In the genomic region with DNA sequence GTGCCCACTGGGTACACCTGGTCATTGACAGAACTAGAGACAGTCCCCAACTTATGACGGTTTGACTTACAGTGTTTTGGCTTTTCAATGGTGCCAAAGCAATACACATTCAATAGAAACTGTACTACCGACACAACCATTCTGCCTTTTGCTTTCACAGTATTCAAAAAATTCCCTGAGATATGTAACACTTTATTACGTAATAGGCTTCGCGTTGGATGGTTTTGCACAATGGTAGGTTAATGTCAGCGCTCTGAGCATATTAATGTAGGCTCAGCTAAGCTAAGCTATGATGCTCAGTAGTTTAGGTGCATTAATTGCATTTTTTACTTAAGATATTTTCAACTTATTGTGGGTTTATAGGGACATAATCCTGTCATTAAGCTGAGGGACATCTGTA, we compare ENCODE assay signal across 18 cellular contexts.
"Had no signal": no experiment of that assay in that cellular context is flagged by ENCODE, and none has a peak within 500 bp of the region (broad histone marks: within the 10 kb centered on the region; RNA-seq: fewer than 3 reads in every experiment).

No MANE protein-coding gene starts in this region.

- DNase-seq: activated B cell treated with CpG ODN at 0.5 μM for 24 hours; activated CD4-positive, alpha-beta T cell treated with anti-CD3 and anti-CD28 coated beads for 1 hour; activated CD4-positive, alpha-beta T cell treated with anti-CD3 and anti-CD28 coated beads, Interleukin-2, amount 10 ng/mL, durations not matched to agents 24 days and 14 days; activated CD4-positive, alpha-beta T cell treated with anti-CD3 and anti-CD28 coated beads, Interleukin-2, amount 50 U/mL, for 48 hours; activated naive CD4-positive, alpha-beta T cell treated with Interleukin-2 at 50 U/mL for 16 hours; activated naive CD8-positive, alpha-beta T cell treated with anti-CD3 and anti-CD28 coated beads, Interleukin-2, amount 50 U/mL, for 24 hours; amniotic stem cell; MG63; NCI-H1048; NCI-H1417; NCI-H1930; NCI-H510A; NCI-H526 treated with DMSO at 0.1 percent for 48 hours; SIG-M5; T-helper 17 cell; T-helper 9 cell had no signal

- H3K36me3 ChIP-seq: ascending aorta, MG63 had no signal

- H3K9me3 ChIP-seq: ascending aorta, body of pancreas, MG63 had no signal

- H3K4me1 ChIP-seq: ascending aorta, body of pancreas had no signal

- H3K4me3 ChIP-seq: ascending aorta, body of pancreas, MG63 had no signal

- H3K27ac ChIP-seq: ascending aorta, body of pancreas had no signal

- H3K27me3 ChIP-seq: ascending aorta, body of pancreas, MG63 had no signal
